In genomic region chr4:38782452-38783108, GRCh38 we compare ENCODE assay signal across 8 cellular contexts. TPM values are rescaled to one million over a fixed set of nuclear protein-coding genes. Genes with fewer than 3 reads are reported as not detected.
DNase-seq lines count a peak whose midpoint lies in the region; ATAC-seq and TF ChIP-seq lines count a peak whose summit lies in the region.

TSS of gene TLR10 (minus strand) at chr4:38782990. CDS start at chr4:38775590, 7,400 bp downstream.

- DNase-seq in SHP77 (lab: John Stamatoyannopoulos, UW) (peak; percentile 10 to 12), SHP77 treated with DMSO at 0.1 percent for 48 hours (lab: John Stamatoyannopoulos, UW) (no peak), HuH-7 (ENCODE audit: low spot score) (peak; percentile 58), OCI-M1 (lab: John Stamatoyannopoulos, UW) (peak; percentile 65), T47D (ENCODE audit: low read depth in 1 of 2, low spot score in 1 of 2) (peak; percentile 9 to 59), kidney epithelial cell (ENCODE audit: low read depth) (no peak), suprapubic skin (ENCODE audit: low spot score in 2 of 2) (no peak)

- no peak for TF ChIP-seq EP300 in suprapubic skin (IDR thresholded peaks at IDR 0.05)

- ATAC-seq in GM21526 (IDR thresholded peaks at IDR 0.05; ENCODE audit: low FRiP score, unreplicated experiment): peak; percentile 50

- no peaks in the 10 kb centered on the region for H3K9me3 ChIP-seq in suprapubic skin

- 39% methylated on average over 12 of the region's 12 CpGs for WGBS in suprapubic skin

- no peak within 1 kb of the TSS for H3K27ac ChIP-seq in suprapubic skin

- H3K4me1 ChIP-seq in suprapubic skin: peaks cover 3% of the 10 kb centered on the region

- H3K36me3 ChIP-seq in kidney epithelial cell (ENCODE audit: control insufficient read depth, insufficient read depth, low read length) (no peaks in the 10 kb centered on the region), suprapubic skin (no peaks in the 10 kb centered on the region)

- in situ Hi-C loops in T47D (cut with HindIII; ENCODE audit: low pct_unique_long_range_greater_than_20kb, low sequenced_read_pairs): no loop called here

- TF ChIP-seq POLR2A in suprapubic skin (IDR thresholded peaks at IDR 0.05): no peak

- peak; percentile 64 for TF ChIP-seq CTCF in kidney epithelial cell (IDR thresholded peaks at IDR 0.05; ENCODE audit: insufficient read depth, low read length, poor library complexity, severe bottlenecking)
- peak; percentile 59 to 65 for TF ChIP-seq CTCF in suprapubic skin (IDR thresholded peaks at IDR 0.05)

- H3K27me3 ChIP-seq in kidney epithelial cell (ENCODE audit: control insufficient read depth, insufficient read depth, low read length) (no peaks in the 10 kb centered on the region), suprapubic skin (no peaks in the 10 kb centered on the region)

- no peak within 1 kb of the TSS for H3K4me3 ChIP-seq in kidney epithelial cell (ENCODE audit: low read depth, low read length)
- H3K4me3 ChIP-seq in suprapubic skin: no peak within 1 kb of the TSS

RNA-seq across cellular contexts. Expression of gene TLR10, which starts in this region (rescaled TPM):
- total RNA-seq in kidney epithelial cell (not detected in 2 replicates), suprapubic skin (under 1 TPM in 2 of 4 donors, not detected in 2; 0.16 to 0.17 TPM)

Comparison
In these comparisons a context has a peak if more than half of its experiments do, and no peak if none do; other contexts are left out.
1. DNase-seq: peak in SHP77 (2 of 2), HuH-7 (single experiment), OCI-M1 (single experiment) and T47D (2 of 2); none in SHP77 treated with DMSO at 0.1 percent for 48 hours (single experiment), kidney epithelial cell (single experiment) and suprapubic skin (0 of 2).